1 cellular context compared by ENCODE assay signal in the genomic region with DNA sequence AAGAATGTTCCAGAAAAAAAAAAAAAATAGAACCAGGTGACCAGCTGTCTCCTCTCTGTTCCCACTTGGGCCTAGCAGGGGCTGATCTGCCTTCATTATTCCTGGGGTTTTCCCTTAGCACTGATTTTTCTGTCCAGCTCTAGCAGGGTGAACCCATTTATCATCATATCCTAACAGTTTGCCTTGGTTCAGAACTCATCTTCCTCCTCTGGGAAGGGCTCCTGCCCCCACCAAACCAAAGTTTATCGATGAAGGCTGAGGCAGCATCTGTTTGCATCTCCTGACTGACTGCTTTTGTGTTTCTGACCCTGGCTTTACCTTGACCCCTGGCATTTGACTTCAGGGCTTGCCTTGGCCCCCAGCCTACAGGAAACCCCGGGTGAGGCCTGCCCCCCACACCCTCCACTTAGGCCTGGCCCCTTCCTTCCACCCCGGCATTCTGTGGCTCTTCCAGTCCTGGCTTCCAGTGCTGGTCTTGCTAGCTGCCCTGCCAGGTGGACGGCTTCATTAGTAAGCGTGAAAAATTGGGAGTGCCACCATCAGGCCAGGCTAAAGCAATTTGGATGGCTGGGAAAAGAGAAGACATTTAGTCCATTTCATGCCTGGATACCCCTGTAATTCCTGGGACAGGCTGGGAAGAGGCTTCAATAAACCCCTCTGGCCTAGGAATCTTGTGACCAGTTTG.
TF ChIP-seq lines count a peak whose summit lies in the region.

No MANE protein-coding gene starts in this region.

TF ChIP-seq in HepG2, 621 proteins besides CTCF, POLR2A, EP300 and RAD21 (continued from another document and continues in another):
- TF ChIP-seq, protein P1, sequence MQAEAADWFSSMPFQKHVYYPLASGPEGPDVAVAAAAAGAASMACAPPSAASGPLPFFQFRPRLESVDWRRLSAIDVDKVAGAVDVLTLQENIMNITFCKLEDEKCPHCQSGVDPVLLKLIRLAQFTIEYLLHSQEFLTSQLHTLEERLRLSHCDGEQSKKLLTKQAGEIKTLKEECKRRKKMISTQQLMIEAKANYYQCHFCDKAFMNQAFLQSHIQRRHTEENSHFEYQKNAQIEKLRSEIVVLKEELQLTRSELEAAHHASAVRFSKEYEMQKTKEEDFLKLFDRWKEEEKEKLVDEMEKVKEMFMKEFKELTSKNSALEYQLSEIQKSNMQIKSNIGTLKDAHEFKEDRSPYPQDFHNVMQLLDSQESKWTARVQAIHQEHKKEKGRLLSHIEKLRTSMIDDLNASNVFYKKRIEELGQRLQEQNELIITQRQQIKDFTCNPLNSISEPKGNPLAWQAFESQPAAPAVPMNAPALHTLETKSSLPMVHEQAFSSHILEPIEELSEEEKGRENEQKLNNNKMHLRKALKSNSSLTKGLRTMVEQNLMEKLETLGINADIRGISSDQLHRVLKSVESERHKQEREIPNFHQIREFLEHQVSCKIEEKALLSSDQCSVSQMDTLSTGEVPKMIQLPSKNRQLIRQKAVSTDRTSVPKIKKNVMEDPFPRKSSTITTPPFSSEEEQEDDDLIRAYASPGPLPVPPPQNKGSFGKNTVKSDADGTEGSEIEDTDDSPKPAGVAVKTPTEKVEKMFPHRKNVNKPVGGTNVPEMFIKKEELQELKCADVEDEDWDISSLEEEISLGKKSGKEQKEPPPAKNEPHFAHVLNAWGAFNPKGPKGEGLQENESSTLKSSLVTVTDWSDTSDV (CRISPR knock-in tag; IDR thresholded peaks at IDR 0.05), result no peak
- TF ChIP-seq FOXC1 (CRISPR knock-in tag; IDR thresholded peaks at IDR 0.05; ENCODE audit: borderline replicate concordance) (peak; percentile 94), MAFK (conservative IDR thresholded peaks at IDR 0.05 in 1 of 2, IDR thresholded peaks at IDR 0.05 in 1 of 2; ENCODE audit: low read length in 2 of 2) (no peak), ZNF256 (CRISPR knock-in tag; conservative IDR thresholded peaks at IDR 0.05) (no peak), ZBTB7B (CRISPR knock-in tag; IDR thresholded peaks at IDR 0.05) (peak; percentile 99), ZNF274 (CRISPR knock-in tag; IDR thresholded peaks at IDR 0.05) (peak; percentile 74; the same call in 1 of the 2 replicates), ZNF816 (CRISPR knock-in tag; IDR thresholded peaks at IDR 0.05; ENCODE audit: borderline replicate concordance) (peak; percentile 48; the same call in 1 of the 2 replicates), ZNF780A (CRISPR knock-in tag; IDR thresholded peaks at IDR 0.05) (no peak), CREB1 (IDR thresholded peaks at IDR 0.05) (no peak), CREB1 (CRISPR knock-in tag; IDR thresholded peaks at IDR 0.05) (no peak), ZNF891 (CRISPR knock-in tag; IDR thresholded peaks at IDR 0.05) (peak; percentile 89), ZNF10 (CRISPR knock-in tag; IDR thresholded peaks at IDR 0.05; ENCODE audit: borderline replicate concordance, low read depth) (0 out of 2 replicates have a peak, but pooled peaks have one; percentile 28), ZNF703 (CRISPR knock-in tag; IDR thresholded peaks at IDR 0.05; ENCODE audit: borderline replicate concordance) (no peak), EHMT2 (IDR thresholded peaks at IDR 0.05; ENCODE audit: borderline replicate concordance, low read depth, low read length) (no peak), YY1 (IDR thresholded peaks at IDR 0.05; ENCODE audit: insufficient read depth, insufficient replicate concordance, low read depth, low read length) (peak; percentile 76), NFIC (IDR thresholded peaks at IDR 0.05; ENCODE audit: low read length) (peak; percentile 73; the same call in 1 of the 2 replicates), CCDC6 (CRISPR knock-in tag; IDR thresholded peaks at IDR 0.05) (peak; percentile 96), ZNF343 (CRISPR knock-in tag; IDR thresholded peaks at IDR 0.05) (no peak; the same call in 1 of the 2 replicates), DNMT1 (CRISPR knock-in tag; IDR thresholded peaks at IDR 0.05) (0 out of 2 replicates have a peak, but pooled peaks have one; percentile 69), ZFP37 (CRISPR knock-in tag; IDR thresholded peaks at IDR 0.05; ENCODE audit: borderline replicate concordance) (no peak)
- TF ChIP-seq, protein P2, sequence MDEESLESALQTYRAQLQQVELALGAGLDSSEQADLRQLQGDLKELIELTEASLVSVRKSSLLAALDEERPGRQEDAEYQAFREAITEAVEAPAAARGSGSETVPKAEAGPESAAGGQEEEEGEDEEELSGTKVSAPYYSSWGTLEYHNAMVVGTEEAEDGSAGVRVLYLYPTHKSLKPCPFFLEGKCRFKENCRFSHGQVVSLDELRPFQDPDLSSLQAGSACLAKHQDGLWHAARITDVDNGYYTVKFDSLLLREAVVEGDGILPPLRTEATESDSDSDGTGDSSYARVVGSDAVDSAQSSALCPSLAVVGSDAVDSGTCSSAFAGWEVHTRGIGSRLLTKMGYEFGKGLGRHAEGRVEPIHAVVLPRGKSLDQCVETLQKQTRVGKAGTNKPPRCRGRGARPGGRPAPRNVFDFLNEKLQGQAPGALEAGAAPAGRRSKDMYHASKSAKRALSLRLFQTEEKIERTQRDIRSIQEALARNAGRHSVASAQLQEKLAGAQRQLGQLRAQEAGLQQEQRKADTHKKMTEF (CRISPR knock-in tag; IDR thresholded peaks at IDR 0.05), result peak; percentile 65
- TF ChIP-seq, protein P3, sequence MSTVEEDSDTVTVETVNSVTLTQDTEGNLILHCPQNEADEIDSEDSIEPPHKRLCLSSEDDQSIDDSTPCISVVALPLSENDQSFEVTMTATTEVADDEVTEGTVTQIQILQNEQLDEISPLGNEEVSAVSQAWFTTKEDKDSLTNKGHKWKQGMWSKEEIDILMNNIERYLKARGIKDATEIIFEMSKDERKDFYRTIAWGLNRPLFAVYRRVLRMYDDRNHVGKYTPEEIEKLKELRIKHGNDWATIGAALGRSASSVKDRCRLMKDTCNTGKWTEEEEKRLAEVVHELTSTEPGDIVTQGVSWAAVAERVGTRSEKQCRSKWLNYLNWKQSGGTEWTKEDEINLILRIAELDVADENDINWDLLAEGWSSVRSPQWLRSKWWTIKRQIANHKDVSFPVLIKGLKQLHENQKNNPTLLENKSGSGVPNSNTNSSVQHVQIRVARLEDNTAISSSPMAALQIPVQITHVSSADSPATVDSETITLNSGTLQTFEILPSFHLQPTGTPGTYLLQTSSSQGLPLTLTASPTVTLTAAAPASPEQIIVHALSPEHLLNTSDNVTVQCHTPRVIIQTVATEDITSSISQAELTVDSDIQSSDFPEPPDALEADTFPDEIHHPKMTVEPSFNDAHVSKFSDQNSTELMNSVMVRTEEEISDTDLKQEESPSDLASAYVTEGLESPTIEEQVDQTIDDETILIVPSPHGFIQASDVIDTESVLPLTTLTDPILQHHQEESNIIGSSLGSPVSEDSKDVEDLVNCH (CRISPR knock-in tag; IDR thresholded peaks at IDR 0.05), result no peak
- TF ChIP-seq, protein P4, sequence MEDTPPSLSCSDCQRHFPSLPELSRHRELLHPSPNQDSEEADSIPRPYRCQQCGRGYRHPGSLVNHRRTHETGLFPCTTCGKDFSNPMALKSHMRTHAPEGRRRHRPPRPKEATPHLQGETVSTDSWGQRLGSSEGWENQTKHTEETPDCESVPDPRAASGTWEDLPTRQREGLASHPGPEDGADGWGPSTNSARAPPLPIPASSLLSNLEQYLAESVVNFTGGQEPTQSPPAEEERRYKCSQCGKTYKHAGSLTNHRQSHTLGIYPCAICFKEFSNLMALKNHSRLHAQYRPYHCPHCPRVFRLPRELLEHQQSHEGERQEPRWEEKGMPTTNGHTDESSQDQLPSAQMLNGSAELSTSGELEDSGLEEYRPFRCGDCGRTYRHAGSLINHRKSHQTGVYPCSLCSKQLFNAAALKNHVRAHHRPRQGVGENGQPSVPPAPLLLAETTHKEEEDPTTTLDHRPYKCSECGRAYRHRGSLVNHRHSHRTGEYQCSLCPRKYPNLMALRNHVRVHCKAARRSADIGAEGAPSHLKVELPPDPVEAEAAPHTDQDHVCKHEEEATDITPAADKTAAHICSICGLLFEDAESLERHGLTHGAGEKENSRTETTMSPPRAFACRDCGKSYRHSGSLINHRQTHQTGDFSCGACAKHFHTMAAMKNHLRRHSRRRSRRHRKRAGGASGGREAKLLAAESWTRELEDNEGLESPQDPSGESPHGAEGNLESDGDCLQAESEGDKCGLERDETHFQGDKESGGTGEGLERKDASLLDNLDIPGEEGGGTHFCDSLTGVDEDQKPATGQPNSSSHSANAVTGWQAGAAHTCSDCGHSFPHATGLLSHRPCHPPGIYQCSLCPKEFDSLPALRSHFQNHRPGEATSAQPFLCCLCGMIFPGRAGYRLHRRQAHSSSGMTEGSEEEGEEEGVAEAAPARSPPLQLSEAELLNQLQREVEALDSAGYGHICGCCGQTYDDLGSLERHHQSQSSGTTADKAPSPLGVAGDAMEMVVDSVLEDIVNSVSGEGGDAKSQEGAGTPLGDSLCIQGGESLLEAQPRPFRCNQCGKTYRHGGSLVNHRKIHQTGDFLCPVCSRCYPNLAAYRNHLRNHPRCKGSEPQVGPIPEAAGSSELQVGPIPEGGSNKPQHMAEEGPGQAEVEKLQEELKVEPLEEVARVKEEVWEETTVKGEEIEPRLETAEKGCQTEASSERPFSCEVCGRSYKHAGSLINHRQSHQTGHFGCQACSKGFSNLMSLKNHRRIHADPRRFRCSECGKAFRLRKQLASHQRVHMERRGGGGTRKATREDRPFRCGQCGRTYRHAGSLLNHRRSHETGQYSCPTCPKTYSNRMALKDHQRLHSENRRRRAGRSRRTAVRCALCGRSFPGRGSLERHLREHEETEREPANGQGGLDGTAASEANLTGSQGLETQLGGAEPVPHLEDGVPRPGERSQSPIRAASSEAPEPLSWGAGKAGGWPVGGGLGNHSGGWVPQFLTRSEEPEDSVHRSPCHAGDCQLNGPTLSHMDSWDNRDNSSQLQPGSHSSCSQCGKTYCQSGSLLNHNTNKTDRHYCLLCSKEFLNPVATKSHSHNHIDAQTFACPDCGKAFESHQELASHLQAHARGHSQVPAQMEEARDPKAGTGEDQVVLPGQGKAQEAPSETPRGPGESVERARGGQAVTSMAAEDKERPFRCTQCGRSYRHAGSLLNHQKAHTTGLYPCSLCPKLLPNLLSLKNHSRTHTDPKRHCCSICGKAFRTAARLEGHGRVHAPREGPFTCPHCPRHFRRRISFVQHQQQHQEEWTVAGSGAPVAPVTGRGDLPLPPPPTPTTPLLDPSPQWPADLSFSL (CRISPR knock-in tag; IDR thresholded peaks at IDR 0.05), result peak; percentile 58
- TF ChIP-seq, protein P5, sequence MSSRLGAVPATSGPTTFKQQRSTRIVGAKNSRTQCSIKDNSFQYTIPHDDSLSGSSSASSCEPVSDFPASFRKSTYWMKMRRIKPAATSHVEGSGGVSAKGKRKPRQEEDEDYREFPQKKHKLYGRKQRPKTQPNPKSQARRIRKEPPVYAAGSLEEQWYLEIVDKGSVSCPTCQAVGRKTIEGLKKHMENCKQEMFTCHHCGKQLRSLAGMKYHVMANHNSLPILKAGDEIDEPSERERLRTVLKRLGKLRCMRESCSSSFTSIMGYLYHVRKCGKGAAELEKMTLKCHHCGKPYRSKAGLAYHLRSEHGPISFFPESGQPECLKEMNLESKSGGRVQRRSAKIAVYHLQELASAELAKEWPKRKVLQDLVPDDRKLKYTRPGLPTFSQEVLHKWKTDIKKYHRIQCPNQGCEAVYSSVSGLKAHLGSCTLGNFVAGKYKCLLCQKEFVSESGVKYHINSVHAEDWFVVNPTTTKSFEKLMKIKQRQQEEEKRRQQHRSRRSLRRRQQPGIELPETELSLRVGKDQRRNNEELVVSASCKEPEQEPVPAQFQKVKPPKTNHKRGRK (CRISPR knock-in tag; IDR thresholded peaks at IDR 0.05), result peak; percentile 45; the same call in 1 of the 2 replicates
- TF ChIP-seq, protein P6, sequence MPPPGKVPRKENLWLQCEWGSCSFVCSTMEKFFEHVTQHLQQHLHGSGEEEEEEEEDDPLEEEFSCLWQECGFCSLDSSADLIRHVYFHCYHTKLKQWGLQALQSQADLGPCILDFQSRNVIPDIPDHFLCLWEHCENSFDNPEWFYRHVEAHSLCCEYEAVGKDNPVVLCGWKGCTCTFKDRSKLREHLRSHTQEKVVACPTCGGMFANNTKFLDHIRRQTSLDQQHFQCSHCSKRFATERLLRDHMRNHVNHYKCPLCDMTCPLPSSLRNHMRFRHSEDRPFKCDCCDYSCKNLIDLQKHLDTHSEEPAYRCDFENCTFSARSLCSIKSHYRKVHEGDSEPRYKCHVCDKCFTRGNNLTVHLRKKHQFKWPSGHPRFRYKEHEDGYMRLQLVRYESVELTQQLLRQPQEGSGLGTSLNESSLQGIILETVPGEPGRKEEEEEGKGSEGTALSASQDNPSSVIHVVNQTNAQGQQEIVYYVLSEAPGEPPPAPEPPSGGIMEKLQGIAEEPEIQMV (CRISPR knock-in tag; IDR thresholded peaks at IDR 0.05; ENCODE audit: low read depth), result peak; percentile 31; the same call in 1 of the 2 replicates
- TF ChIP-seq, protein P7, sequence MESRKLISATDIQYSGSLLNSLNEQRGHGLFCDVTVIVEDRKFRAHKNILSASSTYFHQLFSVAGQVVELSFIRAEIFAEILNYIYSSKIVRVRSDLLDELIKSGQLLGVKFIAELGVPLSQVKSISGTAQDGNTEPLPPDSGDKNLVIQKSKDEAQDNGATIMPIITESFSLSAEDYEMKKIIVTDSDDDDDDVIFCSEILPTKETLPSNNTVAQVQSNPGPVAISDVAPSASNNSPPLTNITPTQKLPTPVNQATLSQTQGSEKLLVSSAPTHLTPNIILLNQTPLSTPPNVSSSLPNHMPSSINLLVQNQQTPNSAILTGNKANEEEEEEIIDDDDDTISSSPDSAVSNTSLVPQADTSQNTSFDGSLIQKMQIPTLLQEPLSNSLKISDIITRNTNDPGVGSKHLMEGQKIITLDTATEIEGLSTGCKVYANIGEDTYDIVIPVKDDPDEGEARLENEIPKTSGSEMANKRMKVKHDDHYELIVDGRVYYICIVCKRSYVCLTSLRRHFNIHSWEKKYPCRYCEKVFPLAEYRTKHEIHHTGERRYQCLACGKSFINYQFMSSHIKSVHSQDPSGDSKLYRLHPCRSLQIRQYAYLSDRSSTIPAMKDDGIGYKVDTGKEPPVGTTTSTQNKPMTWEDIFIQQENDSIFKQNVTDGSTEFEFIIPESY (CRISPR knock-in tag; IDR thresholded peaks at IDR 0.05), result no peak; the same call in 1 of the 2 replicates
- TF ChIP-seq, protein P8, sequence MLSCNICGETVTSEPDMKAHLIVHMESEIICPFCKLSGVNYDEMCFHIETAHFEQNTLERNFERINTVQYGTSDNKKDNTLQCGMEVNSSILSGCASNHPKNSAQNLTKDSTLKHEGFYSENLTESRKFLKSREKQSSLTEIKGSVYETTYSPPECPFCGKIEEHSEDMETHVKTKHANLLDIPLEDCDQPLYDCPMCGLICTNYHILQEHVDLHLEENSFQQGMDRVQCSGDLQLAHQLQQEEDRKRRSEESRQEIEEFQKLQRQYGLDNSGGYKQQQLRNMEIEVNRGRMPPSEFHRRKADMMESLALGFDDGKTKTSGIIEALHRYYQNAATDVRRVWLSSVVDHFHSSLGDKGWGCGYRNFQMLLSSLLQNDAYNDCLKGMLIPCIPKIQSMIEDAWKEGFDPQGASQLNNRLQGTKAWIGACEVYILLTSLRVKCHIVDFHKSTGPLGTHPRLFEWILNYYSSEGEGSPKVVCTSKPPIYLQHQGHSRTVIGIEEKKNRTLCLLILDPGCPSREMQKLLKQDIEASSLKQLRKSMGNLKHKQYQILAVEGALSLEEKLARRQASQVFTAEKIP (CRISPR knock-in tag; IDR thresholded peaks at IDR 0.05; ENCODE audit: borderline replicate concordance), result no peak
- TF ChIP-seq, protein P9, sequence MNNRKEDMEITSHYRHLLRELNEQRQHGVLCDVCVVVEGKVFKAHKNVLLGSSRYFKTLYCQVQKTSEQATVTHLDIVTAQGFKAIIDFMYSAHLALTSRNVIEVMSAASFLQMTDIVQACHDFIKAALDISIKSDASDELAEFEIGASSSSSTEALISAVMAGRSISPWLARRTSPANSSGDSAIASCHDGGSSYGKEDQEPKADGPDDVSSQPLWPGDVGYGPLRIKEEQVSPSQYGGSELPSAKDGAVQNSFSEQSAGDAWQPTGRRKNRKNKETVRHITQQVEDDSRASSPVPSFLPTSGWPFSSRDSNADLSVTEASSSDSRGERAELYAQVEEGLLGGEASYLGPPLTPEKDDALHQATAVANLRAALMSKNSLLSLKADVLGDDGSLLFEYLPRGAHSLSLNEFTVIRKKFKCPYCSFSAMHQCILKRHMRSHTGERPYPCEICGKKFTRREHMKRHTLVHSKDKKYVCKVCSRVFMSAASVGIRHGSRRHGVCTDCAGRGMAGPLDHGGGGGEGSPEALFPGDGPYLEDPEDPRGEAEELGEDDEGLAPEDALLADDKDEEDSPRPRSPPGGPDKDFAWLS (CRISPR knock-in tag; IDR thresholded peaks at IDR 0.05; ENCODE audit: borderline replicate concordance), result peak; percentile 97; the same call in 1 of the 2 replicates
